12 cellular contexts compared by ENCODE assay signal in genomic region chr11:47510231-47510630, GRCh38. TPM values are rescaled to one million over a fixed set of nuclear protein-coding genes. Genes with fewer than 3 reads are reported as not detected.
A peak's percentile ranks its signal among the peaks of the same experiment; 100 is the strongest.
DNase-seq lines count a peak whose midpoint lies in the region; ATAC-seq, FAIRE-seq and TF ChIP-seq lines count a peak whose summit lies in the region.
"Had no signal": no experiment of that assay in that cellular context is flagged by ENCODE, and none has a peak within 500 bp of the region (broad histone marks: within the 10 kb centered on the region; RNA-seq: fewer than 3 reads in every experiment).

No MANE protein-coding gene starts in this region.

- H3K79me2 ChIP-seq in K562 (ENCODE audit: control insufficient read depth, insufficient read depth, low read length) = peaks cover 98% of the 10 kb centered on the region
- H3K79me2 ChIP-seq in OCI-LY7 (ENCODE audit: insufficient read depth, low read depth, low read length) = peaks cover 97% of the 10 kb centered on the region

- H3K27me3 Mint-ChIP-seq in CD4-positive, CD25-positive, alpha-beta regulatory T cell = no peaks in the 10 kb centered on the region
- H3K27me3 Mint-ChIP-seq in naive thymus-derived CD4-positive, alpha-beta T cell = no peaks in the 10 kb centered on the region

- peak overlapping the region in 2 of 3 donors; percentile 67 to 89 for H3K27ac Mint-ChIP-seq in CD4-positive, CD25-positive, alpha-beta regulatory T cell
- H3K27ac Mint-ChIP-seq in naive thymus-derived CD4-positive, alpha-beta T cell = peak overlapping the region in 8 of 9 donors; percentile 24 to 77 (median 66)

- H4K20me1 ChIP-seq in K562 (replicated peaks; ENCODE audit: control insufficient read depth, insufficient read depth, low read length) = peaks cover 14% of the 10 kb centered on the region; the same call in 1 of the 2 replicates
- H4K20me1 ChIP-seq in OCI-LY7 (ENCODE audit: insufficient read depth, low read length) = peaks cover 8% of the 10 kb centered on the region

- H3K4me1 Mint-ChIP-seq in CD4-positive, CD25-positive, alpha-beta regulatory T cell = peaks cover 58 to 93% (median 74%) of the 10 kb centered on the region in 4 donors
- peaks cover 58 to 92% (median 82%) of the 10 kb centered on the region in 7 donors for H3K4me1 Mint-ChIP-seq in naive thymus-derived CD4-positive, alpha-beta T cell

- no peak for TF ChIP-seq EP300 in K562 (IDR thresholded peaks at IDR 0.05; ENCODE audit: low read length)

- ATAC-seq in CD4-positive, CD25-positive, alpha-beta regulatory T cell (ENCODE audit: low read depth in 2 of 2) = no peak
- ATAC-seq in K562 = no peak
- ATAC-seq in naive thymus-derived CD4-positive, alpha-beta T cell = no peak

- DNase-seq in CD4-positive, CD25-positive, alpha-beta regulatory T cell = no peak
- DNase-seq in HT1080 (ENCODE audit: low read depth) (peak; percentile 45), K562 (ENCODE audit: extremely low read depth in 1 of 4, low spot score in 3 of 4) (no peak), NCI-H526 treated with DMSO at 0.1 percent for 48 hours (lab: John Stamatoyannopoulos, UW) (no peak), OCI-LY7 (ENCODE audit: low spot score) (no peak), occipital lobe (lab: John Stamatoyannopoulos, UW) (no peak), NCI-H1048 (lab: John Stamatoyannopoulos, UW) (no peak)
- no peak for DNase-seq in naive thymus-derived CD4-positive, alpha-beta T cell
- DNase-seq: midbrain, NCI-H2171 treated with DMSO at 0.1 percent for 48 hours, SHP77 treated with DMSO at 0.1 percent for 48 hours had no signal

- H3K27me3 ChIP-seq in CD4-positive, CD25-positive, alpha-beta regulatory T cell (ENCODE audit: control insufficient read depth, insufficient read depth, low read length) = no peaks in the 10 kb centered on the region
- no peaks in the 10 kb centered on the region for H3K27me3 ChIP-seq in K562 (ENCODE audit: control insufficient read depth in 2 of 2, insufficient read depth in 2 of 2, low read length in 2 of 2)
- no peaks in the 10 kb centered on the region for H3K27me3 ChIP-seq in naive thymus-derived CD4-positive, alpha-beta T cell (ENCODE audit: control insufficient read depth in 2 of 2, insufficient read depth in 2 of 2, low read length in 2 of 2)

- peaks cover 5% of the 10 kb centered on the region for H3K36me3 ChIP-seq in CD4-positive, CD25-positive, alpha-beta regulatory T cell (ENCODE audit: control insufficient read depth, insufficient read depth, low read length)
- H3K36me3 ChIP-seq in K562 (ENCODE audit: control insufficient read depth, insufficient read depth, low read length) = peaks cover 9% of the 10 kb centered on the region
- no peaks in the 10 kb centered on the region for H3K36me3 ChIP-seq in naive thymus-derived CD4-positive, alpha-beta T cell (ENCODE audit: control insufficient read depth in 2 of 3, insufficient read depth in 3 of 3, low read length in 3 of 3)
- peaks cover 37% of the 10 kb centered on the region for H3K36me3 ChIP-seq in OCI-LY7 (ENCODE audit: insufficient read depth, low read length)

- peak overlapping the region; percentile 5 for H3K27ac ChIP-seq in CD4-positive, CD25-positive, alpha-beta regulatory T cell (ENCODE audit: insufficient read depth, low read length, poor library complexity, severe bottlenecking)
- H3K27ac ChIP-seq in K562 (ENCODE audit: extremely low read depth, low read depth, low read length) = peak overlapping the region; percentile 25; the same call in 2 of the 3 replicates
- no peak overlapping the region for H3K27ac ChIP-seq in naive thymus-derived CD4-positive, alpha-beta T cell (ENCODE audit: low read depth, low read length)
- H3K27ac ChIP-seq in OCI-LY7 (ENCODE audit: low read depth, low read length, poor library complexity, severe bottlenecking) = no peak overlapping the region

- H3K4me2 ChIP-seq in K562 (ENCODE audit: insufficient read depth, low read length) = no peak overlapping the region
- no peak overlapping the region for H3K4me2 ChIP-seq in OCI-LY7 (ENCODE audit: low read length)

- no peaks in the 10 kb centered on the region for H3K9me3 Mint-ChIP-seq in CD4-positive, CD25-positive, alpha-beta regulatory T cell
- no peaks in the 10 kb centered on the region for H3K9me3 Mint-ChIP-seq in naive thymus-derived CD4-positive, alpha-beta T cell

- POLR2A ChIA-PET in K562 (lab: Yijun Ruan, JAX) = interaction anchor here (0.6 to 1.8 kb wide), 8 partner anchors 8 to 133 kb away, joined by 3 to 8 read pairs (median 5); no protein-coding TSS in a partner anchor
- POLR2A ChIA-PET in naive thymus-derived CD4-positive, alpha-beta T cell (lab: Charles Lee) = interaction anchor here (1.2 kb wide), 1 partner anchor 12 kb away, joined by 3 read pairs; no protein-coding TSS in a partner anchor
- POLR2A ChIA-PET in OCI-LY7 (lab: Charles Lee) = interaction anchor here (1.2 to 2.5 kb wide), 4 partner anchors 8 to 24 kb away, joined by 4 to 6 read pairs (median 4); no protein-coding TSS in a partner anchor

- in situ Hi-C loops in K562 (cut with MboI) = no loop called here

- H3K9ac ChIP-seq in K562 (ENCODE audit: insufficient read depth in 1 of 2, low read depth in 2 of 2, low read length in 2 of 2) = no peak overlapping the region

- FAIRE-seq in K562 (lab: Jason Lieb, UNC) = no peak
- FAIRE-seq: frontal cortex had no signal

- no peak overlapping the region for H3K4me3 ChIP-seq in CD4-positive, CD25-positive, alpha-beta regulatory T cell (ENCODE audit: low read depth, low read length)
- H3K4me3 ChIP-seq in K562 (no peak overlapping the region), OCI-LY7 (ENCODE audit: low read depth, low read length, poor library complexity, severe bottlenecking) (no peak overlapping the region)
- H3K4me3 ChIP-seq in naive thymus-derived CD4-positive, alpha-beta T cell (ENCODE audit: low read length) = no peak overlapping the region

- H3K9me3 ChIP-seq in CD4-positive, CD25-positive, alpha-beta regulatory T cell (ENCODE audit: control insufficient read depth in 2 of 2, low read length in 2 of 2) = no peaks in the 10 kb centered on the region
- H3K9me3 ChIP-seq in K562 (replicated peaks; ENCODE audit: control insufficient read depth, insufficient read depth, low read depth, low read length) (no peaks in the 10 kb centered on the region), OCI-LY7 (ENCODE audit: low read length) (no peaks in the 10 kb centered on the region)
- no peaks in the 10 kb centered on the region for H3K9me3 ChIP-seq in naive thymus-derived CD4-positive, alpha-beta T cell (ENCODE audit: control insufficient read depth in 2 of 3, low read length in 3 of 3)

- H3K9me2 ChIP-seq in OCI-LY7 (ENCODE audit: insufficient read depth, low read length) = no peaks in the 10 kb centered on the region

- peak overlapping the region in 3 of 4 donors; percentile 42 to 65 (median 52) for H3K4me3 Mint-ChIP-seq in CD4-positive, CD25-positive, alpha-beta regulatory T cell
- peak overlapping the region in 6 of 10 donors; percentile 22 to 57 (median 25) for H3K4me3 Mint-ChIP-seq in naive thymus-derived CD4-positive, alpha-beta T cell

- H3K36me3 Mint-ChIP-seq in CD4-positive, CD25-positive, alpha-beta regulatory T cell = peaks cover 6% of the 10 kb centered on the region
- peaks cover 0 to 11% (median 0%) of the 10 kb centered on the region in 5 donors for H3K36me3 Mint-ChIP-seq in naive thymus-derived CD4-positive, alpha-beta T cell

- H3K4me1 ChIP-seq in CD4-positive, CD25-positive, alpha-beta regulatory T cell (ENCODE audit: control insufficient read depth, insufficient read depth, low read length, poor library complexity, severe bottlenecking) = peaks cover 60% of the 10 kb centered on the region
- peaks cover 40 to 71% of the 10 kb centered on the region in 2 experiments for H3K4me1 ChIP-seq in K562 (replicated peaks in 1 of 2; ENCODE audit: control insufficient read depth in 2 of 2, insufficient read depth in 2 of 2, low read length in 2 of 2)
- peaks cover 24 to 44% of the 10 kb centered on the region in 2 donors for H3K4me1 ChIP-seq in naive thymus-derived CD4-positive, alpha-beta T cell (ENCODE audit: control insufficient read depth in 2 of 2, insufficient read depth in 2 of 2, low read length in 2 of 2)
- peaks cover 25% of the 10 kb centered on the region for H3K4me1 ChIP-seq in OCI-LY7 (ENCODE audit: insufficient read depth, low read length, poor library complexity, severe bottlenecking)

- no TSS peak for BruUV-seq in K562 (replicated peaks; lab: Mats Ljungman, UMichigan)
- no TSS peak for BruUV-seq in OCI-LY7 (replicated peaks; lab: Mats Ljungman, UMichigan)

- peaks cover 3% of the 10 kb centered on the region for H3K9me1 ChIP-seq in K562 (ENCODE audit: control insufficient read depth, insufficient read depth, low read length)

- intact Hi-C loops in K562 (cut with micrococcal nuclease) (loop anchor here (5.0 kb wide), 1 partner anchor 42 kb away; the partner anchor contains the start of gene CELF1), OCI-LY7 (cut with micrococcal nuclease; ENCODE audit: unreplicated experiment) (no loop called here)
- intact Hi-C loops in naive thymus-derived CD4-positive, alpha-beta T cell (cut with micrococcal nuclease) = loop anchor here in 1 of 2 donors (5.0 kb wide), 1 partner anchor 42 kb away; the partner anchor contains the start of gene CELF1

- no peak for TF ChIP-seq POLR2A in K562 (conservative IDR thresholded peaks at IDR 0.05)

- no peak for TF ChIP-seq RAD21 in K562 (CRISPR knock-in tag; conservative IDR thresholded peaks at IDR 0.05 in 1 of 2, IDR thresholded peaks at IDR 0.05 in 1 of 2)

- 87% methylated on average over 7 of the region's 7 CpGs for WGBS in K562 (ENCODE audit: insufficient coverage, low coverage, missing lambda C conversion rate)

- TF ChIP-seq CTCF in K562 (IDR thresholded peaks at IDR 0.05 in 2 of 3, conservative IDR thresholded peaks at IDR 0.05 in 1 of 3; ENCODE audit: insufficient read depth in 2 of 3, low read depth in 1 of 3, low read length in 3 of 3) (no peak), OCI-LY7 (conservative IDR thresholded peaks at IDR 0.05; ENCODE audit: low read length) (no peak)

- H2AFZ ChIP-seq in K562 (ENCODE audit: low read depth, low read length) = no peak overlapping the region
- no peak overlapping the region for H2AFZ ChIP-seq in OCI-LY7 (ENCODE audit: low read length)

- CTCF ChIA-PET in K562 (lab: Yijun Ruan, JAX; ENCODE audit: low intra/inter-chr PET ratio) (no interaction called here), OCI-LY7 (lab: Charles Lee; ENCODE audit: unreplicated experiment) (interaction anchor here (0.7 kb wide), 1 partner anchor 583 kb away, joined by 3 read pairs; no protein-coding TSS in a partner anchor)
- CTCF ChIA-PET in naive thymus-derived CD4-positive, alpha-beta T cell (lab: Charles Lee) = interaction anchor here (0.8 kb wide), 1 partner anchor 8 kb away, joined by 5 read pairs; no protein-coding TSS in a partner anchor

RNA-seq across cellular contexts. Expression of gene CELF1, which starts 42.7 kb away (rescaled TPM):
- 124 TPM for total RNA-seq in CD4-positive, CD25-positive, alpha-beta regulatory T cell
- polyA plus RNA-seq in CD4-positive, CD25-positive, alpha-beta regulatory T cell = 10 to 100 TPM; 30.8 to 61.2 (median 47.9) TPM
- 82.3 and 118 TPM in 2 replicates for total RNA-seq in HT1080 (2014; rRNA removed; shearing (Covaris generic))
- 67.6 and 87.6 TPM in 2 replicates for polyA plus RNA-seq in HT1080 (2015; cell fraction: cytosol; rRNA removed)
- 195 and 198 TPM in 2 replicates for polyA plus RNA-seq in HT1080 (2015; cell fraction: nucleus; rRNA removed)
- 291 and 350 TPM in 2 replicates for total RNA-seq in K562 (2011; cell fraction: chromatin; rRNA removed; ENCODE audit: low replicate concordance)
- 140 and 172 TPM in 2 replicates for total RNA-seq in K562 (2011; cell fraction: nucleolus; rRNA removed)
- 256 and 337 TPM in 2 replicates for total RNA-seq in K562 (2011; cell fraction: nucleoplasm; rRNA removed)
- 59.2 and 63.9 TPM in 2 replicates for total RNA-seq in K562 (2014; rRNA removed)
- 77.4 and 79.1 TPM in 2 replicates for total RNA-seq in K562 (2014; rRNA removed; fragmentation: Illumina TruSeq; extraction: Trizol)
- 65.1 and 71.4 TPM in 2 replicates for total RNA-seq in K562 (2015; rRNA removed; fragmentation: Illumina TruSeq; extraction: Trizol)
- 102 and 111 TPM in 2 replicates for total RNA-seq in K562 (2021)
- 124 and 142 TPM in 2 replicates for polyA plus RNA-seq in K562 (2011; rRNA removed)
- 75.5 and 93.9 TPM in 2 replicates for polyA plus RNA-seq in K562 (2011; cell fraction: cytosol; rRNA removed)
- polyA plus RNA-seq in K562 (2011; cell fraction: nucleus; rRNA removed) = 276 and 281 TPM in 2 replicates
- 28.5 and 38.8 TPM in 2 replicates for polyA plus RNA-seq in K562 (2012)
- 75.0 and 81.6 TPM in 2 replicates for polyA plus RNA-seq in K562 (2014; fragmentation: Illumina TruSeq; extraction: Trizol)
- 10 to 100 TPM; 11.3 to 21.6 TPM for polyA plus RNA-seq in K562 (2014; fragmentation: Nextera tagmentation; extraction: Ambion mirVana)
- polyA plus RNA-seq in K562 (2014; rRNA removed) = 82.8 and 88.9 TPM in 2 replicates
- polyA minus RNA-seq in K562 (2011; rRNA and poly(A)+ RNA removed) = 138 and 183 TPM in 2 replicates
- polyA minus RNA-seq in K562 (2011; cell fraction: cytosol; rRNA and poly(A)+ RNA removed) = 71.5 and 87.3 TPM in 2 replicates
- polyA minus RNA-seq in K562 (2011; cell fraction: nucleus; rRNA and poly(A)+ RNA removed) = 67.6 and 122 TPM in 2 replicates
- total RNA-seq in naive thymus-derived CD4-positive, alpha-beta T cell = 100 to 1,000 TPM; 107 to 148 (median 129) TPM
- 10 to 100 TPM; 41.1 to 76.4 TPM for polyA plus RNA-seq in naive thymus-derived CD4-positive, alpha-beta T cell
- total RNA-seq in OCI-LY7 (2014; rRNA removed; shearing (Covaris generic)) = 82.1 and 87.4 TPM in 2 replicates
- 143 and 149 TPM in 2 replicates for total RNA-seq in OCI-LY7 (2022)
- 246 TPM for total RNA-seq in occipital lobe

RNA-seq across cellular contexts. Expression of gene PTPMT1, which starts 55.2 kb away (rescaled TPM):
- 19.5 TPM for total RNA-seq in CD4-positive, CD25-positive, alpha-beta regulatory T cell
- 10 to 100 TPM; 50.7 to 86.1 (median 76.1) TPM for polyA plus RNA-seq in CD4-positive, CD25-positive, alpha-beta regulatory T cell
- 123 and 128 TPM in 2 replicates for total RNA-seq in HT1080 (2014; rRNA removed; shearing (Covaris generic))
- polyA plus RNA-seq in HT1080 (2015; cell fraction: cytosol; rRNA removed) = 86.7 and 90.2 TPM in 2 replicates
- 18.7 and 27.9 TPM in 2 replicates for polyA plus RNA-seq in HT1080 (2015; cell fraction: nucleus; rRNA removed)
- 24.4 and 29.4 TPM in 2 replicates for total RNA-seq in K562 (2011; cell fraction: chromatin; rRNA removed; ENCODE audit: low replicate concordance)
- 46.2 and 48.8 TPM in 2 replicates for total RNA-seq in K562 (2011; cell fraction: nucleolus; rRNA removed)
- 40.4 and 62.1 TPM in 2 replicates for total RNA-seq in K562 (2011; cell fraction: nucleoplasm; rRNA removed)
- total RNA-seq in K562 (2014; rRNA removed) (140 and 146 TPM in 2 replicates), K562 (2014; rRNA removed; fragmentation: Illumina TruSeq; extraction: Trizol) (59.3 and 60.4 TPM in 2 replicates), K562 (2015; rRNA removed; fragmentation: Illumina TruSeq; extraction: Trizol) (61.2 and 65.3 TPM in 2 replicates), K562 (2021) (67.2 and 83.6 TPM in 2 replicates), OCI-LY7 (2022) (27.6 TPM in 2 replicates), occipital lobe (25.3 TPM)
- polyA plus RNA-seq in K562 (2011; rRNA removed) (69.8 and 80.0 TPM in 2 replicates), K562 (2014; fragmentation: Illumina TruSeq; extraction: Trizol) (66.6 and 73.1 TPM in 2 replicates), K562 (2014; fragmentation: Nextera tagmentation; extraction: Ambion mirVana) (10 to 100 TPM; 10.4 to 16.5 TPM), K562 (2014; rRNA removed) (109 and 144 TPM in 2 replicates)
- polyA plus RNA-seq in K562 (2011; cell fraction: cytosol; rRNA removed) = 103 and 173 TPM in 2 replicates
- 29.7 and 32.6 TPM in 2 replicates for polyA plus RNA-seq in K562 (2011; cell fraction: nucleus; rRNA removed)
- 73.7 and 80.8 TPM in 2 replicates for polyA plus RNA-seq in K562 (2012)
- 31.1 and 36.7 TPM in 2 replicates for polyA minus RNA-seq in K562 (2011; rRNA and poly(A)+ RNA removed)
- polyA minus RNA-seq in K562 (2011; cell fraction: cytosol; rRNA and poly(A)+ RNA removed) = 23.8 and 30.2 TPM in 2 replicates
- 18.9 and 21.1 TPM in 2 replicates for polyA minus RNA-seq in K562 (2011; cell fraction: nucleus; rRNA and poly(A)+ RNA removed)
- total RNA-seq in naive thymus-derived CD4-positive, alpha-beta T cell = 10 to 100 TPM; 20.5 to 32.9 (median 22.7) TPM
- 10 to 100 TPM; 67.3 to 72.9 TPM for polyA plus RNA-seq in naive thymus-derived CD4-positive, alpha-beta T cell
- total RNA-seq in OCI-LY7 (2014; rRNA removed; shearing (Covaris generic)) = 52.6 and 62.8 TPM in 2 replicates

Comparison
In these comparisons a context has a peak if more than half of its experiments do, and no peak if none do; other contexts are left out.
1. H3K27ac ChIP-seq: peak in CD4-positive, CD25-positive, alpha-beta regulatory T cell (single experiment) and K562 (single experiment); none in naive thymus-derived CD4-positive, alpha-beta T cell (single experiment) and OCI-LY7 (single experiment).